ENCODE assay signal across 12 cellular contexts in genomic region chr10:7529638-7530037, GRCh38.
DNase-seq lines count a peak whose midpoint lies in the region; ATAC-seq and TF ChIP-seq lines count a peak whose summit lies in the region.
"Had no signal": no experiment of that assay in that cellular context is flagged by ENCODE, and none has a peak within 500 bp of the region (broad histone marks: within the 10 kb centered on the region; RNA-seq: fewer than 3 reads in every experiment).

No MANE protein-coding gene starts in this region.

- no peak overlapping the region for H2BK12ac ChIP-seq in H9 (ENCODE audit: insufficient read length, low read depth, low read length)

- CTCF ChIA-PET in WTC11 (lab: Charles Lee), result interaction anchor here (0.6 to 3.0 kb wide), 10 partner anchors 11 to 300 kb away, joined by 3 to 57 read pairs (median 4); partner anchors contain the start of gene ITIH5

- H3K27me3 ChIP-seq in H9 (ENCODE audit: insufficient read depth, low read length), result no peaks in the 10 kb centered on the region

- no peaks in the 10 kb centered on the region for H3K79me2 ChIP-seq in H9 (ENCODE audit: insufficient read depth, low read length)

- H3K27ac Mint-ChIP-seq in H9 (no peak overlapping the region), WTC11 (no peak overlapping the region)
- H3K27ac Mint-ChIP-seq: activated naive CD4-positive, alpha-beta T cell treated with anti-CD3 and anti-CD28 coated beads, Interleukin-2, amount 50 U/mL, for 24 hours; IgD-negative memory B cell; nephron; T-helper 17 cell had no signal

- peaks cover 12 to 23% of the 10 kb centered on the region in 2 experiments for H3K4me1 Mint-ChIP-seq in H9
- peaks cover 13% of the 10 kb centered on the region for H3K4me1 Mint-ChIP-seq in WTC11

- peak; percentile 75 for ATAC-seq in WTC11
- no peak for ATAC-seq in GM18907 (IDR thresholded peaks at IDR 0.05; ENCODE audit: unreplicated experiment)
- ATAC-seq: T-helper 17 cell had no signal

- no peak overlapping the region for H4K5ac ChIP-seq in H9 (ENCODE audit: insufficient read length, low read depth, low read length)

- no peak overlapping the region for H3K9ac ChIP-seq in H9 (ENCODE audit: extremely low read depth, insufficient read length, low read length)

- H3K27me3 Mint-ChIP-seq in H9 (ENCODE audit: low read depth), result peaks cover 27% of the 10 kb centered on the region
- no peaks in the 10 kb centered on the region; the same call in 1 of the 2 replicates for H3K27me3 Mint-ChIP-seq in WTC11 (ENCODE audit: low read depth)

- no peak overlapping the region for H3K18ac ChIP-seq in H9 (ENCODE audit: insufficient read length, low read depth, low read length)

- no peak overlapping the region for H2AK5ac ChIP-seq in H9 (ENCODE audit: insufficient read length, low read length)

- DNase-seq in AG20443 (ENCODE audit: low spot score) (peak; percentile 23), H9 (peak; percentile 59), WTC11 (ENCODE audit: low spot score) (peak; percentile 54), left kidney (ENCODE audit: low read depth, low spot score) (peak; percentile 58), DMS79 (lab: John Stamatoyannopoulos, UW) (no peak), AG08396 (ENCODE audit: low spot score) (no peak)
- DNase-seq in stimulated activated naive CD4-positive, alpha-beta T cell treated with Interleukin-2 at 50 U/mL for 16 hours (lab: John Stamatoyannopoulos, UW), result no peak
- DNase-seq: T-helper 17 cell had no signal

- H3K36me3 Mint-ChIP-seq in H9 (ENCODE audit: insufficient read depth in 1 of 3, low read depth in 3 of 3) (no peaks in the 10 kb centered on the region), WTC11 (no peaks in the 10 kb centered on the region)
- H3K36me3 Mint-ChIP-seq: activated naive CD4-positive, alpha-beta T cell treated with anti-CD3 and anti-CD28 coated beads, Interleukin-2, amount 50 U/mL, for 24 hours had no signal

- H3K4me2 ChIP-seq in H9 (ENCODE audit: insufficient read depth, insufficient read length, low read length), result no peak overlapping the region

- no peak overlapping the region for H2BK15ac ChIP-seq in H9 (ENCODE audit: low read depth, low read length)

- H3K27ac ChIP-seq in H9 (ENCODE audit: insufficient read length, low read depth, low read length), result no peak overlapping the region

- H4K20me1 ChIP-seq in H9 (ENCODE audit: control insufficient read depth, insufficient read depth, insufficient read length), result no peaks in the 10 kb centered on the region

- no peaks in the 10 kb centered on the region for H3K9me3 ChIP-seq in H9 (ENCODE audit: control insufficient read depth, low read depth, low read length)

- no peaks in the 10 kb centered on the region for H3K79me1 ChIP-seq in H9 (ENCODE audit: insufficient read depth, low read depth, low read length, poor library complexity, severe bottlenecking)

- H3K9me3 Mint-ChIP-seq in H9 (no peaks in the 10 kb centered on the region), WTC11 (no peaks in the 10 kb centered on the region)
- H3K9me3 Mint-ChIP-seq: activated naive CD4-positive, alpha-beta T cell treated with anti-CD3 and anti-CD28 coated beads, Interleukin-2, amount 50 U/mL, for 24 hours; IgD-negative memory B cell had no signal

- POLR2A ChIA-PET in WTC11 (lab: Charles Lee), result no interaction called here

- H3K4ac ChIP-seq in H9 (ENCODE audit: low read depth, low read length), result no peak overlapping the region

- no peak overlapping the region for H4K91ac ChIP-seq in H9 (ENCODE audit: insufficient read length, low read depth, low read length)

- WGBS in H9 (ENCODE audit: extremely low coverage, insufficient read length, low lambda C conversion rate), result no CpG with 5 or more reads among the region's 7 CpGs

- no peak overlapping the region for H3K4me3 Mint-ChIP-seq in H9
- H3K4me3 Mint-ChIP-seq in WTC11, result no peak overlapping the region
- H3K4me3 Mint-ChIP-seq: activated naive CD4-positive, alpha-beta T cell treated with anti-CD3 and anti-CD28 coated beads, Interleukin-2, amount 50 U/mL, for 24 hours; IgD-negative memory B cell; nephron; T-helper 17 cell had no signal

- H2AFZ ChIP-seq in H9 (ENCODE audit: low read length), result no peak overlapping the region

- H2BK5ac ChIP-seq in H9 (ENCODE audit: insufficient read length, low read length), result no peak overlapping the region

- H3K4me1 ChIP-seq in H9 (ENCODE audit: insufficient read depth, low read length), result peaks cover 4% of the 10 kb centered on the region; the same call in 1 of the 2 replicates

- H2BK120ac ChIP-seq in H9 (ENCODE audit: low read depth, low read length, poor library complexity, severe bottlenecking), result no peak overlapping the region

- no peak overlapping the region for H3K23ac ChIP-seq in H9 (ENCODE audit: insufficient read length, low read depth, low read length)

- no peak overlapping the region for H3T11ph ChIP-seq in H9 (ENCODE audit: low read length)

- no peak overlapping the region for H4K8ac ChIP-seq in H9 (replicated peaks; ENCODE audit: insufficient read length, low read depth, low read length)

- no peak overlapping the region for H3K14ac ChIP-seq in H9 (ENCODE audit: insufficient read depth, low read length)

- TF ChIP-seq CTCF in H9 (conservative IDR thresholded peaks at IDR 0.05), result peak; percentile 72
- no peak for TF ChIP-seq CTCF in WTC11 (IDR thresholded peaks at IDR 0.05)

- no peaks in the 10 kb centered on the region for H3K23me2 ChIP-seq in H9 (ENCODE audit: insufficient read length, low read depth, low read length, poor library complexity, severe bottlenecking)

- H3K56ac ChIP-seq in H9 (ENCODE audit: insufficient read length, low read depth, low read length), result no peak overlapping the region

- no peak overlapping the region for H2BK20ac ChIP-seq in H9 (ENCODE audit: low read depth, low read length, poor library complexity, severe bottlenecking)

TF ChIP-seq in WTC11, 78 proteins besides CTCF, POLR2A, EP300 and RAD21:
- TF ChIP-seq CREB1 (CRISPR knock-in tag; IDR thresholded peaks at IDR 0.05), result no peak
- no peak for TF ChIP-seq PRRX2 (CRISPR knock-in tag; IDR thresholded peaks at IDR 0.05)
- no peak for TF ChIP-seq NFATC4 (CRISPR knock-in tag; IDR thresholded peaks at IDR 0.05)
- TF ChIP-seq ZNF219 (CRISPR knock-in tag; IDR thresholded peaks at IDR 0.05; ENCODE audit: borderline replicate concordance), result no peak
- TF ChIP-seq ATF3 (CRISPR knock-in tag; conservative IDR thresholded peaks at IDR 0.05), result no peak
- no peak for TF ChIP-seq ZNF232 (CRISPR knock-in tag; IDR thresholded peaks at IDR 0.05)
- no peak for TF ChIP-seq ATF2 (CRISPR knock-in tag; IDR thresholded peaks at IDR 0.05; ENCODE audit: borderline replicate concordance, low read depth)
- no peak for TF ChIP-seq RELA (CRISPR knock-in tag; IDR thresholded peaks at IDR 0.05; ENCODE audit: borderline replicate concordance)
- no peak for TF ChIP-seq SMAD4 (CRISPR knock-in tag; IDR thresholded peaks at IDR 0.05)
- TF ChIP-seq MLX (CRISPR knock-in tag; IDR thresholded peaks at IDR 0.05), result no peak
- TF ChIP-seq NFE2L1 (CRISPR knock-in tag; IDR thresholded peaks at IDR 0.05), result no peak
- TF ChIP-seq RORB (CRISPR knock-in tag; IDR thresholded peaks at IDR 0.05), result no peak
- TF ChIP-seq KAT7 (CRISPR knock-in tag; IDR thresholded peaks at IDR 0.05; ENCODE audit: borderline replicate concordance), result no peak
- no peak for TF ChIP-seq JAZF1 (CRISPR knock-in tag; IDR thresholded peaks at IDR 0.05)
- TF ChIP-seq GTF2I (CRISPR knock-in tag; conservative IDR thresholded peaks at IDR 0.05), result no peak
- no peak for TF ChIP-seq FOXK1 (CRISPR knock-in tag; IDR thresholded peaks at IDR 0.05)
- TF ChIP-seq SP1 (CRISPR knock-in tag; conservative IDR thresholded peaks at IDR 0.05), result no peak
- no peak for TF ChIP-seq NR1H2 (CRISPR knock-in tag; IDR thresholded peaks at IDR 0.05)
- TF ChIP-seq, protein P1, sequence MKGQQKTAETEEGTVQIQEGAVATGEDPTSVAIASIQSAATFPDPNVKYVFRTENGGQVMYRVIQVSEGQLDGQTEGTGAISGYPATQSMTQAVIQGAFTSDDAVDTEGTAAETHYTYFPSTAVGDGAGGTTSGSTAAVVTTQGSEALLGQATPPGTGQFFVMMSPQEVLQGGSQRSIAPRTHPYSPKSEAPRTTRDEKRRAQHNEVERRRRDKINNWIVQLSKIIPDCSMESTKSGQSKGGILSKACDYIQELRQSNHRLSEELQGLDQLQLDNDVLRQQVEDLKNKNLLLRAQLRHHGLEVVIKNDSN (CRISPR knock-in tag; IDR thresholded peaks at IDR 0.05), result no peak

Comparison
In these comparisons a context has a peak if more than half of its experiments do, and no peak if none do; other contexts are left out.
1. DNase-seq: peak in AG20443 (single experiment), H9 (single experiment), WTC11 (single experiment) and left kidney (single experiment); none in stimulated activated naive CD4-positive, alpha-beta T cell treated with Interleukin-2 at 50 U/mL for 16 hours (single experiment), DMS79 (single experiment) and AG08396 (single experiment).